9 cellular contexts compared by ENCODE assay signal in genomic region chr4:152352215-152352614, GRCh38.
DNase-seq lines count a peak whose midpoint lies in the region; ATAC-seq and TF ChIP-seq lines count a peak whose summit lies in the region.
"Had no signal": no experiment of that assay in that cellular context is flagged by ENCODE, and none has a peak within 500 bp of the region (broad histone marks: within the 10 kb centered on the region; RNA-seq: fewer than 3 reads in every experiment).

No MANE protein-coding gene starts in this region.

- CTCF ChIA-PET in CD4-positive, alpha-beta memory T cell (lab: Charles Lee; ENCODE audit: partially characterized antibody) = interaction anchor here (0.8 to 1.7 kb wide), 2 partner anchors 9 to 20 kb away, joined by 3 read pairs; no protein-coding TSS in a partner anchor

- peak overlapping the region; percentile 5 for H3K27ac Mint-ChIP-seq in progenitor cell of endocrine pancreas
- H3K27ac Mint-ChIP-seq in CD4-positive, alpha-beta memory T cell = peak overlapping the region in 1 of 7 donors; percentile 62

- 97% methylated on average over 4 of the region's 4 CpGs for WGBS in HUES64

- H3K4me1 ChIP-seq in HUES64 (ENCODE audit: insufficient read depth, low read length) = peaks cover 9% of the 10 kb centered on the region
- H3K4me1 ChIP-seq in CD4-positive, alpha-beta memory T cell (ENCODE audit: insufficient read depth, low read length) = no peaks in the 10 kb centered on the region

- H3K36me3 ChIP-seq in HUES64 (ENCODE audit: insufficient read depth, low read length) = no peaks in the 10 kb centered on the region
- H3K36me3 ChIP-seq in CD4-positive, alpha-beta memory T cell (ENCODE audit: insufficient read depth, low read length) = no peaks in the 10 kb centered on the region
- H3K36me3 ChIP-seq: neutrophil had no signal

- H3K4me1 Mint-ChIP-seq in progenitor cell of endocrine pancreas (ENCODE audit: low read depth) = peaks cover 10% of the 10 kb centered on the region
- H3K4me1 Mint-ChIP-seq in CD4-positive, alpha-beta memory T cell = peaks cover 5 to 32% (median 13%) of the 10 kb centered on the region in 4 donors

- H3K27me3 Mint-ChIP-seq in progenitor cell of endocrine pancreas = no peaks in the 10 kb centered on the region
- H3K27me3 Mint-ChIP-seq in CD4-positive, alpha-beta memory T cell = no peaks in the 10 kb centered on the region

- intact Hi-C loops in CD4-positive, alpha-beta memory T cell (cut with micrococcal nuclease) = no loop called here

- no peaks in the 10 kb centered on the region for H3K36me3 Mint-ChIP-seq in progenitor cell of endocrine pancreas (ENCODE audit: insufficient read depth)
- peaks cover 2 to 4% of the 10 kb centered on the region in 2 donors for H3K36me3 Mint-ChIP-seq in CD4-positive, alpha-beta memory T cell

- TF ChIP-seq POLR2A in GM18505 (IDR thresholded peaks at IDR 0.05; ENCODE audit: borderline replicate concordance, extremely low read depth, insufficient read depth, insufficient read length) = no peak

- no peaks in the 10 kb centered on the region for H3K9me3 ChIP-seq in HUES64 (ENCODE audit: insufficient read depth, low read depth, low read length)
- H3K9me3 ChIP-seq in CD4-positive, alpha-beta memory T cell (ENCODE audit: control insufficient read depth in 1 of 2, low read length in 2 of 2) = no peaks in the 10 kb centered on the region
- H3K9me3 ChIP-seq: neutrophil had no signal

- H3K27me3 ChIP-seq in HUES64 (ENCODE audit: insufficient read depth, low read length) = no peaks in the 10 kb centered on the region
- no peaks in the 10 kb centered on the region for H3K27me3 ChIP-seq in CD4-positive, alpha-beta memory T cell (ENCODE audit: insufficient read depth, low read length)
- H3K27me3 ChIP-seq: neutrophil had no signal

- POLR2A ChIA-PET in CD4-positive, alpha-beta memory T cell (lab: Charles Lee; ENCODE audit: partially characterized antibody) = no interaction called here

- H3K27ac ChIP-seq in HUES64 (ENCODE audit: low read depth, low read length) = 0 out of 2 replicates have a peak overlapping the region, but pooled peaks have one; percentile 1
- no peak overlapping the region for H3K27ac ChIP-seq in CD4-positive, alpha-beta memory T cell (ENCODE audit: low read depth, low read length)
- H3K27ac ChIP-seq: neutrophil had no signal

- H3K4me3 Mint-ChIP-seq in progenitor cell of endocrine pancreas (ENCODE audit: low read depth) = peak overlapping the region; percentile 44
- H3K4me3 Mint-ChIP-seq in CD4-positive, alpha-beta memory T cell = no peak overlapping the region

- DNase-seq in epithelial cell of proximal tubule (ENCODE audit: low read depth) = no peak
- no peak for DNase-seq in progenitor cell of endocrine pancreas (ENCODE audit: low spot score, unreplicated experiment)
- DNase-seq in NK-92 treated with Interleukin-12 subunit alpha and Interleukin-12 subunit beta, amount 100 ng/mL, for 24 hours (lab: John Stamatoyannopoulos, UW) = no peak
- DNase-seq in activated CD4-positive, alpha-beta T cell treated with anti-CD3 and anti-CD28 coated beads, Interleukin-2, amount 50 U/mL, for 1 hour = no peak
- DNase-seq in GM13977 (ENCODE audit: low spot score) = no peak
- no peak for DNase-seq in CD4-positive, alpha-beta memory T cell

- peak overlapping the region; percentile 22; the same call in 1 of the 2 replicates for H3K4me3 ChIP-seq in HUES64 (ENCODE audit: low read length)
- H3K4me3 ChIP-seq in epithelial cell of proximal tubule (ENCODE audit: low read depth, low read length) = peak overlapping the region; percentile 69
- H3K4me3 ChIP-seq in CD4-positive, alpha-beta memory T cell (ENCODE audit: low read length in 2 of 2) = no peak overlapping the region

- in situ Hi-C loops in GM13977 (cut with MboI; ENCODE audit: low pct_unique_long_range_greater_than_20kb, low sequenced_read_pairs, unreplicated experiment) = no loop called here

- no peak for TF ChIP-seq CTCF in epithelial cell of proximal tubule (conservative IDR thresholded peaks at IDR 0.05; ENCODE audit: low read depth, low read length)
- no peak for TF ChIP-seq CTCF in progenitor cell of endocrine pancreas (IDR thresholded peaks at IDR 0.05; ENCODE audit: unreplicated experiment)
- TF ChIP-seq CTCF in GM13977 (IDR thresholded peaks at IDR 0.05; ENCODE audit: extremely low read depth, insufficient read depth, missing control alignments) = no peak

- H3K9ac ChIP-seq in HUES64 (ENCODE audit: low read depth, low read length) = no peak overlapping the region; the same call in 1 of the 2 replicates

- H3K9me3 Mint-ChIP-seq in progenitor cell of endocrine pancreas (ENCODE audit: low read depth) = no peaks in the 10 kb centered on the region
- H3K9me3 Mint-ChIP-seq in CD4-positive, alpha-beta memory T cell = no peaks in the 10 kb centered on the region

- peak; percentile 8 for ATAC-seq in GM18505 (IDR thresholded peaks at IDR 0.05; ENCODE audit: unreplicated experiment)

Comparison
In these comparisons a context has a peak if more than half of its experiments do, and no peak if none do; other contexts are left out.
1. H3K4me3 ChIP-seq: peak in HUES64 (single experiment) and epithelial cell of proximal tubule (single experiment); none in CD4-positive, alpha-beta memory T cell (0 of 2).